ENCODE assay signal across 9 cellular contexts in genomic region chr6:75379536-75379935, GRCh38.
"Had no signal": no experiment of that assay in that cellular context is flagged by ENCODE, and none has a peak within 500 bp of the region (broad histone marks: within the 10 kb centered on the region; RNA-seq: fewer than 3 reads in every experiment).

No MANE protein-coding gene starts in this region.

- H3K9ac ChIP-seq: GM23248, KMS-11 had no signal

- H3K9me3 ChIP-seq: HAP-1 had no signal

- H3K27ac ChIP-seq: GM23248, HL-60, KMS-11 had no signal

- ATAC-seq: HCT116, HepG2 had no signal

- H3K36me3 ChIP-seq: HAP-1 had no signal

- FAIRE-seq: HepG2 had no signal

- H3K4me3 ChIP-seq: GM23248, HAP-1 had no signal

- DNase-seq: GM23248, H7, HFFc6, KBM-7 had no signal

- H3K4me2 ChIP-seq: KMS-11 had no signal

- H2AFZ ChIP-seq: GM23248 had no signal
